Comparison of ENCODE assay signal across 27 cellular contexts in genomic region chr18:58334061-58334460, GRCh38.
"Had no signal": no experiment of that assay in that cellular context is flagged by ENCODE, and none has a peak within 500 bp of the region (broad histone marks: within the 10 kb centered on the region; RNA-seq: fewer than 3 reads in every experiment).

No MANE protein-coding gene starts in this region.

- H3K27ac ChIP-seq: ascending aorta, brain microvascular endothelial cell, colonic mucosa, VCaP had no signal

- H3K9me3 ChIP-seq: ascending aorta, colonic mucosa had no signal

- ATAC-seq: activated CD8-positive, alpha-beta T cell treated with anti-CD3 and anti-CD28 coated beads for 36 hours; activated naive CD4-positive, alpha-beta T cell treated with anti-CD3 and anti-CD28 coated beads, Interleukin-2, amount 50 U/mL, for 72 hours; activated T-cell treated with anti-CD3 and anti-CD28 coated beads, Interleukin-2, amount 50 U/mL, for 4 hours; activated T-helper 17 cell treated with anti-CD3 and anti-CD28 coated beads, Interleukin-2, amount 50 U/mL, for 72 hours; esophagus mucosa; WTC11 had no signal

- H3K4me1 Mint-ChIP-seq: activated naive CD8-positive, alpha-beta T cell treated with anti-CD3 and anti-CD28 coated beads, Interleukin-2, amount 10 ng/mL, durations not matched to agents 7 days and 5 days; activated T-helper 17 cell treated with anti-CD3 and anti-CD28 coated beads, Interleukin-2, amount 50 U/mL, for 72 hours had no signal

- H3K4me3 ChIP-seq: ascending aorta, colonic mucosa had no signal

- H3K4me3 Mint-ChIP-seq: activated CD8-positive, alpha-beta T cell treated with anti-CD3 and anti-CD28 coated beads for 36 hours; activated naive CD4-positive, alpha-beta T cell treated with anti-CD3 and anti-CD28 coated beads for 36 hours; activated naive CD8-positive, alpha-beta T cell treated with anti-CD3 and anti-CD28 coated beads, Interleukin-2, amount 10 ng/mL, durations not matched to agents 7 days and 5 days; activated T-cell treated with anti-CD3 and anti-CD28 coated beads, Interleukin-2, amount 50 U/mL, for 4 hours; activated T-helper 17 cell treated with anti-CD3 and anti-CD28 coated beads, Interleukin-2, amount 50 U/mL, for 72 hours; WTC11 had no signal

- FAIRE-seq: bronchial epithelial cell, frontal cortex, TTC549 had no signal

- H3K27ac Mint-ChIP-seq: activated CD8-positive, alpha-beta T cell treated with anti-CD3 and anti-CD28 coated beads for 36 hours; activated naive CD4-positive, alpha-beta T cell treated with anti-CD3 and anti-CD28 coated beads for 36 hours; activated naive CD4-positive, alpha-beta T cell treated with anti-CD3 and anti-CD28 coated beads, Interleukin-2, amount 50 U/mL, for 72 hours; activated naive CD8-positive, alpha-beta T cell treated with anti-CD3 and anti-CD28 coated beads, Interleukin-2, amount 10 ng/mL, durations not matched to agents 7 days and 5 days; activated T-helper 17 cell treated with anti-CD3 and anti-CD28 coated beads, Interleukin-2, amount 50 U/mL, for 72 hours had no signal

- H3K9me3 Mint-ChIP-seq: activated CD8-positive, alpha-beta T cell treated with anti-CD3 and anti-CD28 coated beads for 36 hours; activated naive CD4-positive, alpha-beta T cell treated with anti-CD3 and anti-CD28 coated beads for 36 hours; activated naive CD4-positive, alpha-beta T cell treated with anti-CD3 and anti-CD28 coated beads, Interleukin-2, amount 50 U/mL, for 72 hours; activated naive CD8-positive, alpha-beta T cell treated with anti-CD3 and anti-CD28 coated beads, Interleukin-2, amount 10 ng/mL, durations not matched to agents 7 days and 5 days; activated T-cell treated with anti-CD3 and anti-CD28 coated beads, Interleukin-2, amount 50 U/mL, for 4 hours; activated T-helper 17 cell treated with anti-CD3 and anti-CD28 coated beads, Interleukin-2, amount 50 U/mL, for 72 hours; WTC11 had no signal

- DNase-seq: activated CD4-positive, alpha-beta T cell treated with anti-CD3 and anti-CD28 coated beads for 1 hour; activated CD4-positive, alpha-beta T cell treated with anti-CD3 and anti-CD28 coated beads for 48 hours; activated CD4-positive, alpha-beta T cell treated with anti-CD3 and anti-CD28 coated beads, Interleukin-2, amount 50 U/mL, for 1 hour; activated CD4-positive, alpha-beta T cell treated with anti-CD3 and anti-CD28 coated beads, Interleukin-2, amount 50 U/mL, for 48 hours; activated CD8-positive, alpha-beta memory T cell treated with anti-CD3 and anti-CD28 coated beads for 24 hours; activated CD8-positive, alpha-beta T cell treated with anti-CD3 and anti-CD28 coated beads for 36 hours; activated effector memory CD4-positive, alpha-beta T cell treated with Interleukin-2 at 50 U/mL for 16 hours; activated gamma-delta T cell treated with Interleukin-2 at 50 U/mL for 16 hours; activated naive CD4-positive, alpha-beta T cell treated with anti-CD3 and anti-CD28 coated beads for 36 hours; activated naive CD8-positive, alpha-beta T cell treated with anti-CD3 and anti-CD28 coated beads, Interleukin-2, amount 10 ng/mL, durations not matched to agents 7 days and 5 days; activated T-cell treated with anti-CD3 and anti-CD28 coated beads, Interleukin-2, amount 50 U/mL, for 4 hours; brain microvascular endothelial cell; caudate nucleus; colonic mucosa; effector CD8-positive, alpha-beta T cell; foreskin fibroblast; head of caudate nucleus; T-helper 2 cell had no signal

- H3K4me1 ChIP-seq: ascending aorta, colonic mucosa had no signal

- H3K27me3 Mint-ChIP-seq: activated CD8-positive, alpha-beta T cell treated with anti-CD3 and anti-CD28 coated beads for 36 hours; activated T-helper 17 cell treated with anti-CD3 and anti-CD28 coated beads, Interleukin-2, amount 50 U/mL, for 72 hours had no signal

- H3K36me3 Mint-ChIP-seq: activated naive CD4-positive, alpha-beta T cell treated with anti-CD3 and anti-CD28 coated beads, Interleukin-2, amount 50 U/mL, for 72 hours; activated naive CD8-positive, alpha-beta T cell treated with anti-CD3 and anti-CD28 coated beads, Interleukin-2, amount 10 ng/mL, durations not matched to agents 7 days and 5 days had no signal

- H3K36me3 ChIP-seq: ascending aorta, colonic mucosa had no signal

- H3K27me3 ChIP-seq: ascending aorta, brain microvascular endothelial cell, colonic mucosa had no signal
